Comparison of ENCODE assay signal across 1 cellular context in genomic region chr15:57565326-57565725, GRCh38.
TF ChIP-seq lines count a peak whose summit lies in the region.

No MANE protein-coding gene starts in this region.

TF ChIP-seq in HepG2, 621 proteins besides CTCF, POLR2A, EP300 and RAD21 (continued from another document):
- TF ChIP-seq E2F5 (CRISPR knock-in tag; conservative IDR thresholded peaks at IDR 0.05): no peak
- no peak for TF ChIP-seq HCFC1 (IDR thresholded peaks at IDR 0.05; ENCODE audit: low read depth, low read length)
- TF ChIP-seq ZBTB49 (CRISPR knock-in tag; IDR thresholded peaks at IDR 0.05; ENCODE audit: borderline replicate concordance): no peak
- no peak for TF ChIP-seq ZNF335 (CRISPR knock-in tag; IDR thresholded peaks at IDR 0.05)
- TF ChIP-seq ZNF619 (CRISPR knock-in tag; IDR thresholded peaks at IDR 0.05): no peak
- TF ChIP-seq ZNF703 (CRISPR knock-in tag; IDR thresholded peaks at IDR 0.05; ENCODE audit: borderline replicate concordance): no peak
- TF ChIP-seq ZNF558 (CRISPR knock-in tag; IDR thresholded peaks at IDR 0.05; ENCODE audit: borderline replicate concordance): no peak
- TF ChIP-seq POGZ (CRISPR knock-in tag; IDR thresholded peaks at IDR 0.05): no peak
- no peak for TF ChIP-seq FOXK2 (IDR thresholded peaks at IDR 0.05)
- TF ChIP-seq HIVEP1 (CRISPR knock-in tag; IDR thresholded peaks at IDR 0.05): no peak
- TF ChIP-seq DDIT3 (CRISPR knock-in tag; IDR thresholded peaks at IDR 0.05): no peak
- TF ChIP-seq, protein P1, sequence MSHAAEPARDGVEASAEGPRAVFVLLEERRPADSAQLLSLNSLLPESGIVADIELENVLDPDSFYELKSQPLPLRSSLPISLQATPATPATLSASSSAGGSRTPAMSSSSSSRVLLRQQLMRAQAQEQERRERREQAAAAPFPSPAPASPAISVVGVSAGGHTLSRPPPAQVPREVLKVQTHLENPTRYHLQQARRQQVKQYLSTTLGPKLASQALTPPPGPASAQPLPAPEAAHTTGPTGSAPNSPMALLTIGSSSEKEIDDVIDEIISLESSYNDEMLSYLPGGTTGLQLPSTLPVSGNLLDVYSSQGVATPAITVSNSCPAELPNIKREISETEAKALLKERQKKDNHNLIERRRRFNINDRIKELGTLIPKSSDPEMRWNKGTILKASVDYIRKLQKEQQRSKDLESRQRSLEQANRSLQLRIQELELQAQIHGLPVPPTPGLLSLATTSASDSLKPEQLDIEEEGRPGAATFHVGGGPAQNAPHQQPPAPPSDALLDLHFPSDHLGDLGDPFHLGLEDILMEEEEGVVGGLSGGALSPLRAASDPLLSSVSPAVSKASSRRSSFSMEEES (CRISPR knock-in tag; IDR thresholded peaks at IDR 0.05): no peak
- no peak for TF ChIP-seq ZNF720 (CRISPR knock-in tag; IDR thresholded peaks at IDR 0.05)
- TF ChIP-seq REPIN1 (CRISPR knock-in tag; IDR thresholded peaks at IDR 0.05; ENCODE audit: borderline replicate concordance, low read depth): no peak
- TF ChIP-seq ZBTB3 (CRISPR knock-in tag; IDR thresholded peaks at IDR 0.05; ENCODE audit: borderline replicate concordance, low read depth): no peak
- TF ChIP-seq BHLHE40 (IDR thresholded peaks at IDR 0.05; ENCODE audit: low read length): no peak
